In the genomic region with DNA sequence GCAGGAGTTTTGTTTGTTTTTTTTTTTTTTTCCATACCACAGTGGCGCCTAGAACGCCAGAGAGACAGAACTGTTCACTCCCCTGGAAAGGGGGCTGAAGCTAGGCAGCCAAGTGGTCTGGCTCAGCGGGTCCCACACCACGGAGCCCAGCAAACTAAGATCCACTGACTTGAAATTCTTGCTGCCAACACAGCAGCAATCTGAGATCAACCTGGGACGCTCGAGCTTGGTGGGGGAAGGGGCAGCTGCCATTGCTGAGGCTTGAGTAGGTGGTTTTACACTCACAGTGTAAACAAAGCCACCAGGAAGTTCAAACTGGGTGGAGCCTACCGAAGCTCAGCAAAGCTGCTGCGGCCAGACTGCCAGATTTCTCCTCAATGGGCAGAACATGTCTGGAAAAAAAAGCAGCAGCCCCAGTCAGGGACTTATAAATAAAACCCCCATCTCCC, we compare ENCODE assay signal across 15 cellular contexts. TPM values are rescaled to one million over a fixed set of nuclear protein-coding genes. Genes with fewer than 3 reads are reported as not detected.
DNase-seq lines count a peak whose midpoint lies in the region; ATAC-seq and TF ChIP-seq lines count a peak whose summit lies in the region.
"Had no signal": no experiment of that assay in that cellular context is flagged by ENCODE, and none has a peak within 500 bp of the region (broad histone marks: within the 10 kb centered on the region; RNA-seq: fewer than 3 reads in every experiment).

No MANE protein-coding gene starts in this region.

- no peak overlapping the region for H2BK120ac ChIP-seq in mesendoderm (ENCODE audit: low read depth, low read length)

- no peak for TF ChIP-seq CTCF in CD8-positive, alpha-beta T cell (IDR thresholded peaks at IDR 0.05)

- H3K23ac ChIP-seq in mesendoderm (ENCODE audit: low read length), result no peak overlapping the region

- no peaks in the 10 kb centered on the region for H3K9me3 ChIP-seq in CD8-positive, alpha-beta T cell (ENCODE audit: low read length)
- no peaks in the 10 kb centered on the region for H3K9me3 ChIP-seq in HUES48 (ENCODE audit: control insufficient read depth, insufficient read depth, low read length)
- H3K9me3 ChIP-seq: psoas muscle had no signal

- WGBS in mesendoderm (ENCODE audit: extremely low coverage, insufficient coverage, low lambda C conversion rate), result no CpG with 5 or more reads among the region's 8 CpGs

- no peaks in the 10 kb centered on the region for H3K79me2 ChIP-seq in mesendoderm (ENCODE audit: control insufficient read depth, insufficient read depth, low read length)

- no peak overlapping the region for H2AK5ac ChIP-seq in mesendoderm (ENCODE audit: low read length)

- H3K4me1 Mint-ChIP-seq in CD8-positive, alpha-beta T cell (ENCODE audit: low read depth), result peaks cover 15% of the 10 kb centered on the region

- H3K4me1 ChIP-seq in CD8-positive, alpha-beta T cell (ENCODE audit: insufficient read depth, low read length), result peaks cover 11% of the 10 kb centered on the region
- H3K4me1 ChIP-seq in HUES48 (ENCODE audit: control insufficient read depth, insufficient read depth, low read length) (no peaks in the 10 kb centered on the region), mesendoderm (ENCODE audit: control insufficient read depth, low read depth, low read length) (no peaks in the 10 kb centered on the region)
- H3K4me1 ChIP-seq: BLaER1, psoas muscle had no signal

- H2BK5ac ChIP-seq in mesendoderm (ENCODE audit: low read length), result no peak overlapping the region

- H2BK15ac ChIP-seq in mesendoderm (replicated peaks; ENCODE audit: low read depth), result no peak overlapping the region

- peak overlapping the region; percentile 14 for H3K27ac ChIP-seq in CD8-positive, alpha-beta T cell (ENCODE audit: low read depth, low read length)
- peak overlapping the region; percentile 28 for H3K27ac ChIP-seq in HUES48 (ENCODE audit: low read depth, low read length)
- H3K27ac ChIP-seq in mesendoderm (ENCODE audit: low read depth, low read length), result no peak overlapping the region
- H3K27ac ChIP-seq: BLaER1, psoas muscle had no signal

- no peak overlapping the region for H3K4me2 ChIP-seq in mesendoderm (ENCODE audit: low read length)
- H3K4me2 ChIP-seq: BLaER1 had no signal

- ATAC-seq in CD8-positive, alpha-beta T cell, result peak; percentile 68
- no peak for ATAC-seq in HG03354 (IDR thresholded peaks at IDR 0.05; ENCODE audit: poor library complexity, severe bottlenecking, unreplicated experiment)
- ATAC-seq: psoas muscle; stimulated activated memory B cell treated with anti-CD40 and anti-IgM and Interleukin-4, amounts not matched to agents 10 μg/mL and 1 μg/mL and 100 μg/mL, for 72 hours had no signal

- intact Hi-C loops in CD8-positive, alpha-beta T cell (cut with DNase I, micrococcal nuclease), result loop anchor here in 1 of 2 experiments (10.0 kb wide), 1 partner anchor 430 kb away; no protein-coding TSS in a partner anchor

- no peak overlapping the region for H4K5ac ChIP-seq in mesendoderm (ENCODE audit: low read length)

- H3K4me3 ChIP-seq in CD8-positive, alpha-beta T cell (ENCODE audit: low read depth, low read length), result peak overlapping the region; percentile 11
- H3K4me3 ChIP-seq in HUES48 (ENCODE audit: low read depth, low read length) (no peak overlapping the region), mesendoderm (ENCODE audit: low read length) (no peak overlapping the region)
- H3K4me3 ChIP-seq: BLaER1, psoas muscle had no signal

- peak overlapping the region; percentile 85 for H3K27ac Mint-ChIP-seq in CD8-positive, alpha-beta T cell
- H3K27ac Mint-ChIP-seq: stimulated activated memory B cell treated with anti-CD40 and anti-IgM and Interleukin-4, amounts not matched to agents 10 μg/mL and 1 μg/mL and 100 μg/mL, for 72 hours had no signal

- H3K27me3 Mint-ChIP-seq in CD8-positive, alpha-beta T cell (ENCODE audit: low read depth), result no peaks in the 10 kb centered on the region
- H3K27me3 Mint-ChIP-seq: stimulated activated memory B cell treated with anti-CD40 and anti-IgM and Interleukin-4, amounts not matched to agents 10 μg/mL and 1 μg/mL and 100 μg/mL, for 72 hours had no signal

- H4K8ac ChIP-seq in mesendoderm (ENCODE audit: low read depth, low read length), result no peak overlapping the region

- no peak overlapping the region for H3K18ac ChIP-seq in mesendoderm (ENCODE audit: low read length)

- H3K9ac ChIP-seq in HUES48 (ENCODE audit: low read depth, low read length) (no peak overlapping the region), mesendoderm (ENCODE audit: low read length) (no peak overlapping the region)
- H3K9ac ChIP-seq: BLaER1 had no signal

- peak overlapping the region; percentile 60 for H3K4me3 Mint-ChIP-seq in CD8-positive, alpha-beta T cell
- H3K4me3 Mint-ChIP-seq: stimulated activated memory B cell treated with anti-CD40 and anti-IgM and Interleukin-4, amounts not matched to agents 10 μg/mL and 1 μg/mL and 100 μg/mL, for 72 hours had no signal

- CTCF ChIA-PET in CD8-positive, alpha-beta T cell (lab: Charles Lee), result interaction anchor here (0.8 to 2.7 kb wide), 4 partner anchors 8 to 93 kb away, joined by 4 to 15 read pairs (median 10); no protein-coding TSS in a partner anchor

- H3K27me3 ChIP-seq in CD8-positive, alpha-beta T cell (ENCODE audit: insufficient read depth, low read length), result no peaks in the 10 kb centered on the region
- H3K27me3 ChIP-seq in HUES48 (ENCODE audit: control insufficient read depth, insufficient read depth, low read length) (no peaks in the 10 kb centered on the region), mesendoderm (ENCODE audit: insufficient read depth, low read length, poor library complexity) (no peaks in the 10 kb centered on the region)
- H3K27me3 ChIP-seq: BLaER1 had no signal

- no peak overlapping the region for H3K56ac ChIP-seq in mesendoderm (ENCODE audit: low read length)

- H3K4ac ChIP-seq in mesendoderm (ENCODE audit: low read depth, low read length), result no peak overlapping the region

- H3K9me3 Mint-ChIP-seq in CD8-positive, alpha-beta T cell, result peaks cover 7% of the 10 kb centered on the region

- peaks cover 29% of the 10 kb centered on the region for H3K36me3 Mint-ChIP-seq in CD8-positive, alpha-beta T cell

- H3K79me1 ChIP-seq in mesendoderm (ENCODE audit: low read length), result no peaks in the 10 kb centered on the region

- DNase-seq in CD8-positive, alpha-beta T cell, result peak; percentile 4 to 66 (median 24)
- DNase-seq in activated effector memory CD4-positive, alpha-beta T cell treated with Interleukin-2 at 50 U/mL for 16 hours, result peak; percentile 31
- DNase-seq in mesendoderm (peak; percentile 4), iPS-NIHi11 (ENCODE audit: low spot score) (no peak), COLO829 (ENCODE audit: low spot score) (no peak)
- DNase-seq: aorta, KG1, NCI-H1417 treated with DMSO at 0.1 percent for 48 hours, OCI-M1, psoas muscle had no signal

- H3K36me3 ChIP-seq in CD8-positive, alpha-beta T cell (ENCODE audit: insufficient read depth, low read length), result no peaks in the 10 kb centered on the region
- H3K36me3 ChIP-seq in HUES48 (ENCODE audit: control insufficient read depth, insufficient read depth, low read length), result peaks cover 7% of the 10 kb centered on the region; the same call in 1 of the 2 replicates
- H3K36me3 ChIP-seq in mesendoderm (ENCODE audit: control insufficient read depth, insufficient read depth, low read length), result no peaks in the 10 kb centered on the region

- POLR2A ChIA-PET in CD8-positive, alpha-beta T cell (lab: Charles Lee), result interaction anchor here (0.8 to 1.0 kb wide), 2 partner anchors 49 to 392 kb away, joined by 3 to 5 read pairs; no protein-coding TSS in a partner anchor

RNA-seq across cellular contexts. Expression of a gene that starts 29.8 kb away (rescaled TPM):
- 10 to 100 TPM; 10.6 to 11.6 TPM for total RNA-seq in CD8-positive, alpha-beta T cell
- polyA plus RNA-seq in mesendoderm (2013, experiment 1 of 2), result 7.2 TPM
- polyA plus RNA-seq in mesendoderm (2013, experiment 2 of 2), result 7.4 TPM

RNA-seq across cellular contexts. Expression of a gene that starts 43.9 kb away (rescaled TPM):
- total RNA-seq in CD8-positive, alpha-beta T cell, result 1 to 10 TPM; 6.6 to 6.9 TPM
- 0.74 TPM for polyA plus RNA-seq in mesendoderm (2013, experiment 1 of 2)
- 0.62 TPM for polyA plus RNA-seq in mesendoderm (2013, experiment 2 of 2)

RNA-seq across cellular contexts. Expression of a gene that starts 47.2 kb away (rescaled TPM):
- total RNA-seq in CD8-positive, alpha-beta T cell, result 10 to 100 TPM; 32.1 to 38.3 TPM
- polyA plus RNA-seq in mesendoderm (2013, experiment 1 of 2), result not detected
- polyA plus RNA-seq in mesendoderm (2013, experiment 2 of 2), result 0.01 TPM
- total RNA-seq: fibroblast of villous mesenchyme had no signal

Comparison
In these comparisons a context has a peak if more than half of its experiments do, and no peak if none do; other contexts are left out.
1. DNase-seq: peak in CD8-positive, alpha-beta T cell (7 of 7), activated effector memory CD4-positive, alpha-beta T cell treated with Interleukin-2 at 50 U/mL for 16 hours (single experiment) and mesendoderm (single experiment); none in iPS-NIHi11 (single experiment) and COLO829 (single experiment).